ENCODE assay signal across 1 cellular context in genomic region chr15:100873029-100873677, GRCh38.
A peak's percentile ranks its signal among the peaks of the same experiment; 100 is the strongest.
TF ChIP-seq lines count a peak whose summit lies in the region.

No MANE protein-coding gene starts in this region.

TF ChIP-seq in IMR-90, 13 proteins besides CTCF, POLR2A, EP300 and RAD21:
- TF ChIP-seq CEBPB (IDR thresholded peaks at IDR 0.05; ENCODE audit: low read depth, low read length): peak; percentile 91
- TF ChIP-seq SMC3 (IDR thresholded peaks at IDR 0.05; ENCODE audit: low read depth, low read length): peak; percentile 98
- TF ChIP-seq NFE2L2 (IDR thresholded peaks at IDR 0.05; ENCODE audit: low read depth, low read length): no peak
- no peak for TF ChIP-seq MAZ (IDR thresholded peaks at IDR 0.05; ENCODE audit: borderline replicate concordance, low read depth, low read length)
- TF ChIP-seq ELK1 (IDR thresholded peaks at IDR 0.05; ENCODE audit: borderline replicate concordance, low read depth, low read length): no peak
- TF ChIP-seq RCOR1 (IDR thresholded peaks at IDR 0.05; ENCODE audit: insufficient replicate concordance, low read length): no peak
